8 cellular contexts compared by ENCODE assay signal in the genomic region with DNA sequence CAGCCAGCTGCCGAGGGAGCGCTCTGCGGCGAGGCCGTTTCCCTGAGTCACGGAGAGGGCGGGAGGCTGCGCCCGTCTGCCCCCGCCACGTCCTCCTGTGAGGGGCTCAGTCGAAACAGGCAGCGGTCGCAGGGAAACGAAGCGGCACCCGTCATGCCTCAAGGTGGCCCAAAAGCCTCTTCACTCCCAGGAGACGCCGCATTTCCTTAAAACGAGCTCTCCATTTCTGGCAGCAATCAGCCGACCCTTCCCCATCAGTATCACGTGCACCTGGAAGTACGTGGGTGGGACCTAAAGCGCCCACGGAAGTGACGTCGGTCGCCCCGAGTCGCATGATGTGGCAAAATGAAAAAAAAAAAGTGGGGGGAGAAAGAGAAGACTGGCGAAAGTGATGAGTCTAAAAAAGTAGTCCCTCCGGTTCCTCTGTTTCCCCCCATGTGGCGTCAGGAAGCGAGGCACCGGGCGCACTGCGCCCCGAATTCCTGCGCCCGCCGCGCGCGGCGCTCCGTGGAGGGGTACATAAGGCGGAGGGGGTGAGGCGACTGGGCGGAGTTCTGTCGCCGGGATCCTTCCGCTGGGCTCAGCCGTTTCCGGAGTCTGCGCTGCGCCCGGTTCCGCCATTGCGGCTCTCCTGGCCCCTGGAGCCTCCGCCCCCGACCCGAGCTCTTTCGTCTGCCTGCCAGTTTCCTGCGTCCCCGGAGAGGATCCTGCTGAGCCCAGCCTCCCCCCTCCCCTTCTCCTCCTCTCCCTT. TPM values are rescaled to one million over a fixed set of nuclear protein-coding genes. Genes with fewer than 3 reads are reported as not detected.
DNase-seq lines count a peak whose midpoint lies in the region; ATAC-seq and TF ChIP-seq lines count a peak whose summit lies in the region.

Gene CLTC, plus strand, starts transcription at position 583 of the 751 bp plus-strand sequence. CDS start 237 bp downstream, outside the sequence.

- peak; percentile 83 for DNase-seq in NCI-H128 (lab: John Stamatoyannopoulos, UW; ENCODE audit: unreplicated experiment)
- DNase-seq in SW 1271 (lab: John Stamatoyannopoulos, UW): peak; percentile 92 to 95
- peak; percentile 83 for DNase-seq in activated naive CD8-positive, alpha-beta T cell treated with anti-CD3 and anti-CD28 coated beads, Interleukin-2, amount 50 U/mL, for 16 hours (ENCODE audit: low read depth, low spot score)
- peak; percentile 96 for DNase-seq in Right ventricle myocardium inferior (ENCODE audit: missing footprints)
- DNase-seq in ovary: peak; percentile 92 to 94 (median 93)
- peak; percentile 93 for DNase-seq in thyroid gland

- H3K27me3 ChIP-seq in ovary (no peaks in the 10 kb centered on the region), thyroid gland (no peaks in the 10 kb centered on the region)

- 0% methylated on average over 52 to 65 of the region's 65 CpGs for WGBS in ovary, 3 donors
- 0 to 1% methylated on average over 33 to 62 of the region's 65 CpGs for WGBS in thyroid gland, 2 donors

- H3K4me3 ChIP-seq in ovary: peak within 1 kb of the TSS; percentile 97
- peak within 1 kb of the TSS; percentile 89 to 95 (median 92) for H3K4me3 ChIP-seq in thyroid gland (replicated peaks in 1 of 3)

- H3K4me1 ChIP-seq in ovary (ENCODE audit: insufficient read depth) (peaks cover 4% of the 10 kb centered on the region), thyroid gland (peaks cover 36 to 38% of the 10 kb centered on the region in 2 donors)

- H3K36me3 ChIP-seq in ovary (no peaks in the 10 kb centered on the region), thyroid gland (no peaks in the 10 kb centered on the region)

- peak; percentile 77 for ATAC-seq in HG02678 (IDR thresholded peaks at IDR 0.05; ENCODE audit: unreplicated experiment)
- ATAC-seq in Right ventricle myocardium inferior: peak; percentile 94

- H3K27ac ChIP-seq in ovary (peak within 1 kb of the TSS; percentile 97), thyroid gland (peak within 1 kb of the TSS; percentile 98 to 99 (median 98))

- no peaks in the 10 kb centered on the region for H3K9me3 ChIP-seq in ovary
- H3K9me3 ChIP-seq in thyroid gland: no peaks in the 10 kb centered on the region

- TF ChIP-seq POLR2A in GM10847 (IDR thresholded peaks at IDR 0.05; ENCODE audit: extremely low read depth, insufficient read length) (peak; percentile 78), ovary (IDR thresholded peaks at IDR 0.05) (peak; percentile 97), thyroid gland (IDR thresholded peaks at IDR 0.05) (peak; percentile 91 to 99)

- peak; percentile 37 for TF ChIP-seq EP300 in ovary (IDR thresholded peaks at IDR 0.05)

- TF ChIP-seq CTCF in ovary (IDR thresholded peaks at IDR 0.05): peak in 2 of 3 donors; percentile 14 to 33
- TF ChIP-seq CTCF in thyroid gland (IDR thresholded peaks at IDR 0.05): no peak

- intact Hi-C loops in Right ventricle myocardium inferior (cut with DNase I) (loop anchor here (1.0 to 2.0 kb wide), 2 partner anchors 54 to 87 kb away; partner anchors contain the start of genes DHX40, PTRH2 and VMP1), ovary (cut with DNase I) (no loop called here), thyroid gland (cut with DNase I) (loop anchor here (10.0 kb wide), 2 partner anchors 45 to 85 kb away; partner anchors contain the start of genes PTRH2 and VMP1)

RNA-seq across cellular contexts. Expression of gene CLTC, which starts in this region (rescaled TPM):
- total RNA-seq in Right ventricle myocardium inferior: 136 TPM
- total RNA-seq in ovary: 100 to 1,000 TPM; 139 to 219 (median 175) TPM
- polyA plus RNA-seq in ovary: 100 to 1,000 TPM in 1 of 2 donors, 10 to 100 TPM in 1; 71.4 to 124 TPM
- 100 to 1,000 TPM; 250 to 474 (median 364) TPM for total RNA-seq in thyroid gland

Comparison
In these comparisons a context has a peak if more than half of its experiments do, and no peak if none do; other contexts are left out.
1. Peak in every context shown above with its lines: DNase-seq, ATAC-seq, H3K4me3 ChIP-seq and H3K27ac ChIP-seq.
2. CTCF ChIP-seq: peak in ovary (2 of 3); none in thyroid gland (0 of 6).
3. intact Hi-C loops: an anchor here in Right ventricle myocardium inferior (1.0 to 2.0 kb wide) and thyroid gland (10.0 kb wide); none called in ovary.